ENCODE assay signal across 3 cellular contexts in genomic region chr5:133554279-133554678, GRCh38.
TF ChIP-seq lines count a peak whose summit lies in the region.

No MANE protein-coding gene starts in this region.

TF ChIP-seq in SK-N-SH, 30 proteins besides CTCF, POLR2A, EP300 and RAD21 (continued from another document):
- TF ChIP-seq REST (IDR thresholded peaks at IDR 0.05; ENCODE audit: low read depth, low read length): peak; percentile 24; the same call in 1 of the 2 replicates

TF ChIP-seq in SK-N-SH treated with all-trans-retinoic acid at 6 μM for 48 hours, 23 proteins besides CTCF, POLR2A, EP300 and RAD21 (continued from another document):
- TF ChIP-seq, protein P1, sequence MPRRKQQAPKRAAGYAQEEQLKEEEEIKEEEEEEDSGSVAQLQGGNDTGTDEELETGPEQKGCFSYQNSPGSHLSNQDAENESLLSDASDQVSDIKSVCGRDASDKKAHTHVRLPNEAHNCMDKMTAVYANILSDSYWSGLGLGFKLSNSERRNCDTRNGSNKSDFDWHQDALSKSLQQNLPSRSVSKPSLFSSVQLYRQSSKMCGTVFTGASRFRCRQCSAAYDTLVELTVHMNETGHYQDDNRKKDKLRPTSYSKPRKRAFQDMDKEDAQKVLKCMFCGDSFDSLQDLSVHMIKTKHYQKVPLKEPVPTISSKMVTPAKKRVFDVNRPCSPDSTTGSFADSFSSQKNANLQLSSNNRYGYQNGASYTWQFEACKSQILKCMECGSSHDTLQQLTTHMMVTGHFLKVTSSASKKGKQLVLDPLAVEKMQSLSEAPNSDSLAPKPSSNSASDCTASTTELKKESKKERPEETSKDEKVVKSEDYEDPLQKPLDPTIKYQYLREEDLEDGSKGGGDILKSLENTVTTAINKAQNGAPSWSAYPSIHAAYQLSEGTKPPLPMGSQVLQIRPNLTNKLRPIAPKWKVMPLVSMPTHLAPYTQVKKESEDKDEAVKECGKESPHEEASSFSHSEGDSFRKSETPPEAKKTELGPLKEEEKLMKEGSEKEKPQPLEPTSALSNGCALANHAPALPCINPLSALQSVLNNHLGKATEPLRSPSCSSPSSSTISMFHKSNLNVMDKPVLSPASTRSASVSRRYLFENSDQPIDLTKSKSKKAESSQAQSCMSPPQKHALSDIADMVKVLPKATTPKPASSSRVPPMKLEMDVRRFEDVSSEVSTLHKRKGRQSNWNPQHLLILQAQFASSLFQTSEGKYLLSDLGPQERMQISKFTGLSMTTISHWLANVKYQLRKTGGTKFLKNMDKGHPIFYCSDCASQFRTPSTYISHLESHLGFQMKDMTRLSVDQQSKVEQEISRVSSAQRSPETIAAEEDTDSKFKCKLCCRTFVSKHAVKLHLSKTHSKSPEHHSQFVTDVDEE (CRISPR knock-in tag; IDR thresholded peaks at IDR 0.05): no peak
- no peak for TF ChIP-seq PPARA (CRISPR knock-in tag; IDR thresholded peaks at IDR 0.05; ENCODE audit: borderline replicate concordance)
- TF ChIP-seq RARB (CRISPR knock-in tag; IDR thresholded peaks at IDR 0.05): no peak

TF ChIP-seq in neural cell, 6 proteins besides CTCF, POLR2A, EP300 and RAD21 (continued from another document):
- TF ChIP-seq REST (IDR thresholded peaks at IDR 0.05; ENCODE audit: borderline replicate concordance) (peak; percentile 39), TAF1 (IDR thresholded peaks at IDR 0.05; ENCODE audit: low read depth) (no peak), POLR2AphosphoS5 (IDR thresholded peaks at IDR 0.05) (peak; percentile 62)
